ENCODE assay signal across 31 cellular contexts in the genomic region with DNA sequence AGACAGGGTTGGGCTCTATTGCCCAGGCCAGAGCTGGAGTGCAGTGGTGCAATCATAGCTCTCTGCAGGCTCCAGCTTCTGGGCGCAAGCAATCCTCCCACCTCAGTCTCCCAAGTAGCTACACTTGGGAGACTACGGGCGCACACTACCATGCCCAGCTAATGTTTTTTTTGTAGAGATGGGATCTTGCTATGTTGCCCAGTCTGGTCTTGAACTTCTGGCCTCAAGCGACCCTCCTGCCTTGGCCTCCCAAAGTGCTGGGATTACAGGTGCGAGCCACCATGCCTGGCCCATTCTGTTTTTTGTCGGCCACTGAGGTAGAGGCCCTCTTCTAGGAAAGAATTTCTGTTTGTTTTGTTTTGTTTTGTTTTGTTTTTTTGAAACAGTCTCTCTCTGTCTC.
"Had no signal": no experiment of that assay in that cellular context is flagged by ENCODE, and none has a peak within 500 bp of the region (broad histone marks: within the 10 kb centered on the region; RNA-seq: fewer than 3 reads in every experiment).

No MANE protein-coding gene starts in this region.

- H3K27me3 Mint-ChIP-seq: activated CD4-positive, alpha-beta T cell treated with anti-CD3 and anti-CD28 coated beads for 36 hours; activated CD4-positive, alpha-beta T cell treated with anti-CD3 and anti-CD28 coated beads, Interleukin-2, amount 10 ng/mL, durations not matched to agents 7 days and 5 days had no signal

- H3K4me3 ChIP-seq: adrenal gland, body of pancreas, breast epithelium, Peyer's patch had no signal

- H3K4me1 ChIP-seq: body of pancreas, breast epithelium, Peyer's patch had no signal

- H3K36me3 ChIP-seq: breast epithelium had no signal

- ATAC-seq: activated CD4-positive, alpha-beta T cell treated with anti-CD3 and anti-CD28 coated beads for 36 hours; activated CD4-positive, CD25-positive, alpha-beta regulatory T cell treated with anti-CD3 and anti-CD28 coated beads, Interleukin-2, amount 50 U/mL, for 24 hours; activated CD8-positive, alpha-beta T cell treated with anti-CD3 and anti-CD28 coated beads, Interleukin-2, amount 10 ng/mL, durations not matched to agents 7 days and 5 days; activated naive CD4-positive, alpha-beta T cell treated with anti-CD3 and anti-CD28 coated beads, Interleukin-2, amount 50 U/mL, for 72 hours; activated T-cell treated with anti-CD3 and anti-CD28 coated beads, Interleukin-2, amount 50 U/mL, for 4 hours; PC-3; Right ventricle myocardium inferior had no signal

- H3K4me1 Mint-ChIP-seq: activated CD4-positive, alpha-beta T cell treated with anti-CD3 and anti-CD28 coated beads for 36 hours; activated CD4-positive, alpha-beta T cell treated with anti-CD3 and anti-CD28 coated beads, Interleukin-2, amount 10 ng/mL, durations not matched to agents 7 days and 5 days had no signal

- H3K27ac ChIP-seq: adrenal gland, body of pancreas, breast epithelium, Peyer's patch had no signal

- H3K9me3 ChIP-seq: adrenal gland, body of pancreas, breast epithelium, Peyer's patch had no signal

- H3K27ac Mint-ChIP-seq: activated CD4-positive, alpha-beta T cell treated with anti-CD3 and anti-CD28 coated beads for 36 hours; activated CD4-positive, alpha-beta T cell treated with anti-CD3 and anti-CD28 coated beads, Interleukin-2, amount 10 ng/mL, durations not matched to agents 7 days and 5 days; activated CD8-positive, alpha-beta T cell treated with anti-CD3 and anti-CD28 coated beads, Interleukin-2, amount 10 ng/mL, durations not matched to agents 7 days and 5 days; activated naive CD4-positive, alpha-beta T cell treated with anti-CD3 and anti-CD28 coated beads for 36 hours; activated T-helper 1 cell treated with anti-CD3 and anti-CD28 coated beads, Interleukin-12 subunit alpha, Interleukin-12 subunit beta, Interleukin-2, Interleukin-4 antibody, amounts not matched to agents 30 ng/mL and 10 ng/mL and 1 ng/mL, durations not matched to agents 14 hours and 24 hours and 36 hours had no signal

- H3K4me3 Mint-ChIP-seq: activated CD4-positive, alpha-beta T cell treated with anti-CD3 and anti-CD28 coated beads for 36 hours; activated CD4-positive, alpha-beta T cell treated with anti-CD3 and anti-CD28 coated beads, Interleukin-2, amount 10 ng/mL, durations not matched to agents 7 days and 5 days; activated CD8-positive, alpha-beta T cell treated with anti-CD3 and anti-CD28 coated beads, Interleukin-2, amount 10 ng/mL, durations not matched to agents 7 days and 5 days; activated naive CD4-positive, alpha-beta T cell treated with anti-CD3 and anti-CD28 coated beads for 36 hours; activated T-cell treated with anti-CD3 and anti-CD28 coated beads, Interleukin-2, amount 50 U/mL, for 4 hours; activated T-helper 1 cell treated with anti-CD3 and anti-CD28 coated beads, Interleukin-12 subunit alpha, Interleukin-12 subunit beta, Interleukin-2, Interleukin-4 antibody, amounts not matched to agents 30 ng/mL and 10 ng/mL and 1 ng/mL, durations not matched to agents 14 hours and 24 hours and 36 hours had no signal

- H3K27me3 ChIP-seq: adrenal gland, body of pancreas, breast epithelium, Peyer's patch had no signal

- DNase-seq: activated CD4-positive, alpha-beta T cell treated with anti-CD3 and anti-CD28 coated beads for 36 hours; activated CD4-positive, alpha-beta T cell treated with anti-CD3 and anti-CD28 coated beads, Interleukin-2, amount 10 ng/mL, durations not matched to agents 7 days and 5 days; activated CD4-positive, alpha-beta T cell treated with anti-CD3 and anti-CD28 coated beads, Interleukin-2, amount 50 U/mL, for 48 hours; activated CD8-positive, alpha-beta memory T cell treated with anti-CD3 and anti-CD28 coated beads, Interleukin-2, amount 50 U/mL, for 4 hours; activated CD8-positive, alpha-beta T cell treated with anti-CD3 and anti-CD28 coated beads, Interleukin-2, amount 10 ng/mL, durations not matched to agents 7 days and 5 days; activated gamma-delta T cell treated with Interleukin-2 at 50 U/mL for 16 hours; activated naive CD4-positive, alpha-beta T cell treated with anti-CD3 and anti-CD28 coated beads for 36 hours; activated T-cell treated with anti-CD3 and anti-CD28 coated beads for 4 hours; activated T-cell treated with anti-CD3 and anti-CD28 coated beads, Interleukin-2, amount 50 U/mL, for 4 hours; adrenal gland; body of pancreas; Karpas-422; NCI-H1048; NCI-H1105 treated with DMSO at 0.1 percent for 48 hours; NCI-H1436; NCI-H1694; NCI-H1930; NCI-H2081 treated with DMSO at 0.1 percent for 48 hours; NCI-H226; NCI-H446 treated with DMSO at 0.1 percent for 48 hours; NCI-H69; PC-3; Peyer's patch; RPMI8226; T1000 had no signal

- H3K36me3 Mint-ChIP-seq: activated naive CD4-positive, alpha-beta T cell treated with anti-CD3 and anti-CD28 coated beads, Interleukin-2, amount 50 U/mL, for 72 hours had no signal

- FAIRE-seq: astrocyte had no signal

- H3K9me3 Mint-ChIP-seq: activated CD4-positive, alpha-beta T cell treated with anti-CD3 and anti-CD28 coated beads, Interleukin-2, amount 10 ng/mL, durations not matched to agents 7 days and 5 days; activated naive CD4-positive, alpha-beta T cell treated with anti-CD3 and anti-CD28 coated beads for 36 hours; activated naive CD4-positive, alpha-beta T cell treated with anti-CD3 and anti-CD28 coated beads, Interleukin-2, amount 50 U/mL, for 72 hours; activated T-cell treated with anti-CD3 and anti-CD28 coated beads, Interleukin-2, amount 50 U/mL, for 4 hours; activated T-helper 1 cell treated with anti-CD3 and anti-CD28 coated beads, Interleukin-12 subunit alpha, Interleukin-12 subunit beta, Interleukin-2, Interleukin-4 antibody, amounts not matched to agents 30 ng/mL and 10 ng/mL and 1 ng/mL, durations not matched to agents 14 hours and 24 hours and 36 hours had no signal
